In genomic region chr16:57775661-57776469, GRCh38 we compare ENCODE assay signal across 11 cellular contexts.
DNase-seq lines count a peak whose midpoint lies in the region; ATAC-seq, FAIRE-seq and TF ChIP-seq lines count a peak whose summit lies in the region.
"Had no signal": no experiment of that assay in that cellular context is flagged by ENCODE, and none has a peak within 500 bp of the region (broad histone marks: within the 10 kb centered on the region; RNA-seq: fewer than 3 reads in every experiment).

No MANE protein-coding gene starts in this region.

- ATAC-seq in SK-N-SH treated with all-trans-retinoic acid at 6 μM for 48 hours (peak; percentile 31; the same call in 1 of the 3 replicates), GM21390 (IDR thresholded peaks at IDR 0.05; ENCODE audit: unreplicated experiment) (no peak), HG02884 (IDR thresholded peaks at IDR 0.05; ENCODE audit: unreplicated experiment) (no peak)

- POLR2A ChIA-PET in HEK293T (lab: Yijun Ruan, JAX), result no interaction called here

- no peak for FAIRE-seq in RCC 7860 (lab: Jason Lieb, UNC)

- no peak overlapping the region for H3K27ac ChIP-seq in 22Rv1

- TF ChIP-seq CTCF in 22Rv1 (IDR thresholded peaks at IDR 0.05), result peak; percentile 26; the same call in 1 of the 2 replicates

- CTCF ChIA-PET in HEK293T (lab: Yijun Ruan, JAX), result interaction anchor here (0.6 to 1.2 kb wide), 5 partner anchors 11 to 87 kb away, joined by 3 to 4 read pairs (median 4); no protein-coding TSS in a partner anchor

- DNase-seq in HEK293T (ENCODE audit: extremely low spot score) (peak; percentile 51), islet precursor cell (peak; percentile 98), SIG-M5 (lab: John Stamatoyannopoulos, UW) (no peak), RCC 7860 (ENCODE audit: low spot score) (no peak)
- DNase-seq: CD4-positive, alpha-beta memory T cell; HCEC 1CT; NCI-H446 had no signal

TF ChIP-seq in HEK293T, 16 proteins besides CTCF, POLR2A, EP300 and RAD21:
- TF ChIP-seq NFRKB (IDR thresholded peaks at IDR 0.05), result no peak
- TF ChIP-seq, protein P1, sequence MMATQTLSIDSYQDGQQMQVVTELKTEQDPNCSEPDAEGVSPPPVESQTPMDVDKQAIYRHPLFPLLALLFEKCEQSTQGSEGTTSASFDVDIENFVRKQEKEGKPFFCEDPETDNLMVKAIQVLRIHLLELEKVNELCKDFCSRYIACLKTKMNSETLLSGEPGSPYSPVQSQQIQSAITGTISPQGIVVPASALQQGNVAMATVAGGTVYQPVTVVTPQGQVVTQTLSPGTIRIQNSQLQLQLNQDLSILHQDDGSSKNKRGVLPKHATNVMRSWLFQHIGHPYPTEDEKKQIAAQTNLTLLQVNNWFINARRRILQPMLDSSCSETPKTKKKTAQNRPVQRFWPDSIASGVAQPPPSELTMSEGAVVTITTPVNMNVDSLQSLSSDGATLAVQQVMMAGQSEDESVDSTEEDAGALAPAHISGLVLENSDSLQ (IDR thresholded peaks at IDR 0.05), result peak; percentile 5; the same call in 1 of the 2 replicates

TF ChIP-seq in SK-N-SH treated with all-trans-retinoic acid at 6 μM for 48 hours, 23 proteins besides CTCF, POLR2A, EP300 and RAD21:
- TF ChIP-seq ZC3H10 (CRISPR knock-in tag; IDR thresholded peaks at IDR 0.05) (no peak), TCF4 (CRISPR knock-in tag; IDR thresholded peaks at IDR 0.05; ENCODE audit: borderline replicate concordance) (no peak), ZNF8 (CRISPR knock-in tag; IDR thresholded peaks at IDR 0.05) (no peak), POU6F1 (CRISPR knock-in tag; IDR thresholded peaks at IDR 0.05; ENCODE audit: borderline replicate concordance, low read depth) (no peak), TOX (CRISPR knock-in tag; IDR thresholded peaks at IDR 0.05; ENCODE audit: borderline replicate concordance) (no peak), ZFP3 (CRISPR knock-in tag; IDR thresholded peaks at IDR 0.05) (no peak), BACH2 (CRISPR knock-in tag; IDR thresholded peaks at IDR 0.05; ENCODE audit: borderline replicate concordance) (no peak), ZNF70 (CRISPR knock-in tag; IDR thresholded peaks at IDR 0.05) (no peak), ARNTL (CRISPR knock-in tag; IDR thresholded peaks at IDR 0.05; ENCODE audit: borderline replicate concordance, low read depth) (no peak), ZFP30 (CRISPR knock-in tag; IDR thresholded peaks at IDR 0.05) (no peak), CSDC2 (CRISPR knock-in tag; IDR thresholded peaks at IDR 0.05) (no peak), GLIS3 (CRISPR knock-in tag; IDR thresholded peaks at IDR 0.05) (no peak), CREB5 (CRISPR knock-in tag; IDR thresholded peaks at IDR 0.05; ENCODE audit: low read depth) (no peak), PPARA (CRISPR knock-in tag; IDR thresholded peaks at IDR 0.05; ENCODE audit: borderline replicate concordance) (no peak), OSR1 (CRISPR knock-in tag; IDR thresholded peaks at IDR 0.05) (no peak)

Comparison
In these comparisons a context has a peak if more than half of its experiments do, and no peak if none do; other contexts are left out.
1. DNase-seq: peak in HEK293T (single experiment) and islet precursor cell (single experiment); none in SIG-M5 (single experiment) and RCC 7860 (single experiment).